Comparison of ENCODE assay signal across 26 cellular contexts in the genomic region with DNA sequence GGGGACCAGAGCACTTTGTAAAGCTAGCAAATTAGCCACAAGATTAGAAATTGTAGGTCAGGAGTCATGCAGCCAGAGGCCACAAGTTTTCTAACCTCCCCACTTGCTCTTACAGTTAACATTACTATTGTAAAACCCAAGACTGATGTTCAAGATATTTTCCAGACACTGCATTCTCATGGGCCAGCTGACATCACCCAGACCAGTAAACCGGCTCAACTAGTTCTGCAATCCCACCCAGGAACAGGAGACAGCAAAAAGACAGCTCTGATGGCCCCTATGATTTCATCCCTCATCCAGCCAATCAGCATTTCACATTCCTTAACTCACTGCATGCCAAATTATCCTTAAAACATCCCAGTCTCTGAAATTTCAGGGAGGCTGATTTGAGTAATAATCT.
"Had no signal": no experiment of that assay in that cellular context is flagged by ENCODE, and none has a peak within 500 bp of the region (broad histone marks: within the 10 kb centered on the region; RNA-seq: fewer than 3 reads in every experiment).

No MANE protein-coding gene starts in this region.

- H3K27me3 Mint-ChIP-seq: stimulated activated naive CD8-positive, alpha-beta T cell treated with anti-CD3 and anti-CD28 coated beads, Interleukin-15, amount 100 ng/mL, for 72 hours had no signal

- H3K27me3 ChIP-seq: dorsolateral prefrontal cortex, esophagus muscularis mucosa, foreskin keratinocyte, gastroesophageal sphincter, heart left ventricle, ovary, suprapubic skin, transverse colon had no signal

- H3K4me3 ChIP-seq: dorsolateral prefrontal cortex, esophagus muscularis mucosa, gastroesophageal sphincter, heart left ventricle, lower lobe of right lung, ovary, psoas muscle, skin epidermis, suprapubic skin, transverse colon had no signal

- FAIRE-seq: colon, keratinocyte had no signal

- H3K9me3 Mint-ChIP-seq: endodermal cell had no signal

- H3K4me1 ChIP-seq: esophagus muscularis mucosa, foreskin keratinocyte, gastroesophageal sphincter, heart left ventricle, lower lobe of right lung, psoas muscle, suprapubic skin, transverse colon had no signal

- H3K36me3 ChIP-seq: esophagus muscularis mucosa, gastroesophageal sphincter, heart left ventricle, lower lobe of right lung, ovary, suprapubic skin had no signal

- DNase-seq: dorsolateral prefrontal cortex; effector CD8-positive, alpha-beta T cell; endodermal cell; foreskin keratinocyte; heart left ventricle; hippocampal formation; immature natural killer cell; left ventricle myocardium superior; lower lobe of right lung; natural killer cell; occipital lobe; ovary; posterior cingulate gyrus; psoas muscle; right cardiac atrium; stimulated activated CD4-positive, alpha-beta T cell treated with anti-CD3 and anti-CD28 coated beads, Interleukin-15, amount 100 ng/mL, for 24 hours; stimulated activated CD4-positive, alpha-beta T cell treated with anti-CD3 and anti-CD28 coated beads, Interleukin-2, amount 100 ng/mL, for 48 hours; stimulated activated naive CD4-positive, alpha-beta T cell; stimulated activated naive CD8-positive, alpha-beta T cell treated with anti-CD3 and anti-CD28 coated beads, Interleukin-15, amount 100 ng/mL, for 72 hours; transverse colon had no signal

- H3K4me1 Mint-ChIP-seq: endodermal cell; immature natural killer cell; natural killer cell; stimulated activated naive CD8-positive, alpha-beta T cell treated with anti-CD3 and anti-CD28 coated beads, Interleukin-15, amount 100 ng/mL, for 72 hours had no signal

- H3K4me3 Mint-ChIP-seq: endodermal cell; immature natural killer cell; natural killer cell; stimulated activated naive CD8-positive, alpha-beta T cell treated with anti-CD3 and anti-CD28 coated beads, Interleukin-15, amount 100 ng/mL, for 72 hours had no signal

- H3K27ac ChIP-seq: dorsolateral prefrontal cortex, esophagus muscularis mucosa, foreskin keratinocyte, gastroesophageal sphincter, heart left ventricle, lower lobe of right lung, ovary, psoas muscle, skin epidermis, suprapubic skin, transverse colon had no signal

- H3K27ac Mint-ChIP-seq: endodermal cell; immature natural killer cell; natural killer cell; stimulated activated naive CD8-positive, alpha-beta T cell treated with anti-CD3 and anti-CD28 coated beads, Interleukin-15, amount 100 ng/mL, for 72 hours had no signal

- ATAC-seq: foreskin keratinocyte; gastroesophageal sphincter; heart left ventricle; left ventricle myocardium superior; lower lobe of right lung; natural killer cell; psoas muscle; right cardiac atrium; stimulated activated naive CD8-positive, alpha-beta T cell treated with anti-CD3 and anti-CD28 coated beads, Interleukin-15, amount 100 ng/mL, for 72 hours had no signal

- H3K36me3 Mint-ChIP-seq: natural killer cell had no signal
